19 cellular contexts compared by ENCODE assay signal in genomic region chr2:231118122-231118942, GRCh38. TPM values are rescaled to one million over a fixed set of nuclear protein-coding genes. Genes with fewer than 3 reads are reported as not detected.
DNase-seq lines count a peak whose midpoint lies in the region; ATAC-seq, FAIRE-seq and TF ChIP-seq lines count a peak whose summit lies in the region.
"Had no signal": no experiment of that assay in that cellular context is flagged by ENCODE, and none has a peak within 500 bp of the region (broad histone marks: within the 10 kb centered on the region; RNA-seq: fewer than 3 reads in every experiment).

No MANE protein-coding gene starts in this region.

- no peaks in the 10 kb centered on the region for H3K9me3 Mint-ChIP-seq in nephron progenitor cell
- H3K9me3 Mint-ChIP-seq in stimulated activated naive CD8-positive, alpha-beta T cell treated with anti-CD3 and anti-CD28 coated beads, Interleukin-15, amount 100 ng/mL, for 72 hours, result no peaks in the 10 kb centered on the region
- H3K9me3 Mint-ChIP-seq: activated T-helper 17 cell treated with anti-CD3 and anti-CD28 coated beads, Interleukin-2, amount 50 U/mL, for 72 hours; T-helper 1 cell treated with Interleukin-12 subunit alpha and Interleukin-12 subunit beta and Interleukin-4 antibody, amounts not matched to agents 30 μg/mL and 1 μg/mL, for 36 hours had no signal

- 65 to 67% methylated on average over 5 of the region's 5 CpGs for WGBS in tibial nerve, 2 donors

- H3K4me1 ChIP-seq in endothelial cell of umbilical vein (ENCODE audit: control insufficient read depth, extremely low read depth, insufficient read depth, low read length) (peaks cover 22% of the 10 kb centered on the region), tibial nerve (peaks cover 0 to 11% (median 2%) of the 10 kb centered on the region in 4 donors)

- no peak for TF ChIP-seq CTCF in endothelial cell of umbilical vein (IDR thresholded peaks at IDR 0.05; ENCODE audit: extremely low read depth in 1 of 2, insufficient read depth in 1 of 2, low read depth in 1 of 2, low read length in 2 of 2)
- TF ChIP-seq CTCF in nephron progenitor cell (IDR thresholded peaks at IDR 0.05), result no peak
- TF ChIP-seq CTCF in tibial nerve (IDR thresholded peaks at IDR 0.05), result no peak

- ATAC-seq in stimulated activated naive CD8-positive, alpha-beta T cell treated with anti-CD3 and anti-CD28 coated beads, Interleukin-15, amount 100 ng/mL, for 72 hours, result no peak
- ATAC-seq: activated T-helper 17 cell treated with anti-CD3 and anti-CD28 coated beads, Interleukin-2, amount 50 U/mL, for 72 hours; right cardiac atrium had no signal

- dilution Hi-C loops in endothelial cell of umbilical vein (cut with MboI; ENCODE audit: extremely low pct_ligation_motif_present, low sequenced_read_pairs), result no loop called here

- H4K20me1 ChIP-seq in endothelial cell of umbilical vein (replicated peaks; ENCODE audit: control insufficient read depth, extremely low read depth, insufficient read depth, low read length), result no peaks in the 10 kb centered on the region

- H3K9me3 ChIP-seq in endothelial cell of umbilical vein (replicated peaks; ENCODE audit: control insufficient read depth, insufficient read depth, low read length), result no peaks in the 10 kb centered on the region
- H3K9me3 ChIP-seq in tibial nerve, result no peaks in the 10 kb centered on the region

- H3K27ac Mint-ChIP-seq in nephron progenitor cell, result peak overlapping the region; percentile 85
- no peak overlapping the region for H3K27ac Mint-ChIP-seq in stimulated activated naive CD8-positive, alpha-beta T cell treated with anti-CD3 and anti-CD28 coated beads, Interleukin-15, amount 100 ng/mL, for 72 hours
- H3K27ac Mint-ChIP-seq: activated T-helper 17 cell treated with anti-CD3 and anti-CD28 coated beads, Interleukin-2, amount 50 U/mL, for 72 hours; T-helper 1 cell treated with Interleukin-12 subunit alpha and Interleukin-12 subunit beta and Interleukin-4 antibody, amounts not matched to agents 30 μg/mL and 1 μg/mL, for 36 hours had no signal

- H3K36me3 ChIP-seq in endothelial cell of umbilical vein (ENCODE audit: control insufficient read depth in 2 of 2, extremely low read depth in 1 of 2, insufficient read depth in 2 of 2, low read length in 2 of 2) (peaks cover 3% of the 10 kb centered on the region in 2 experiments), tibial nerve (no peaks in the 10 kb centered on the region)

- H3K27ac ChIP-seq in endothelial cell of umbilical vein (ENCODE audit: insufficient read depth, low read depth, low read length), result no peak overlapping the region
- no peak overlapping the region for H3K27ac ChIP-seq in tibial nerve

- FAIRE-seq in G401.6 (lab: Jason Lieb, UNC) (peak; percentile 99), endothelial cell of umbilical vein (lab: Jason Lieb, UNC) (no peak)

- no peak for TF ChIP-seq EP300 in tibial nerve (IDR thresholded peaks at IDR 0.05)

- H3K4me2 ChIP-seq in endothelial cell of umbilical vein (ENCODE audit: insufficient read depth, low read length), result no peak overlapping the region

- H3K36me3 Mint-ChIP-seq in nephron progenitor cell (ENCODE audit: low read depth), result peaks cover 7% of the 10 kb centered on the region

- TF ChIP-seq POLR2A in endothelial cell of umbilical vein (IDR thresholded peaks at IDR 0.05; ENCODE audit: low read depth, low read length) (no peak), tibial nerve (IDR thresholded peaks at IDR 0.05) (no peak)

- H2AFZ ChIP-seq in endothelial cell of umbilical vein (ENCODE audit: low read depth, low read length), result no peak overlapping the region

- H3K9ac ChIP-seq in endothelial cell of umbilical vein (replicated peaks; ENCODE audit: extremely low read depth, insufficient read depth, low read length), result no peak overlapping the region

- H3K4me3 ChIP-seq in endothelial cell of umbilical vein (replicated peaks in 1 of 3; ENCODE audit: insufficient read depth in 1 of 3, low read depth in 1 of 3, low read length in 3 of 3), result no peak overlapping the region
- no peak overlapping the region for H3K4me3 ChIP-seq in tibial nerve

- H3K9me1 ChIP-seq in endothelial cell of umbilical vein (replicated peaks; ENCODE audit: control insufficient read depth, extremely low read depth, insufficient read depth, low read length), result no peaks in the 10 kb centered on the region

- intact Hi-C loops in endothelial cell of umbilical vein (cut with micrococcal nuclease), result no loop called here

- H3K4me3 Mint-ChIP-seq in nephron progenitor cell, result peak overlapping the region; percentile 41
- H3K4me3 Mint-ChIP-seq in stimulated activated naive CD8-positive, alpha-beta T cell treated with anti-CD3 and anti-CD28 coated beads, Interleukin-15, amount 100 ng/mL, for 72 hours, result no peak overlapping the region
- H3K4me3 Mint-ChIP-seq: activated T-helper 17 cell treated with anti-CD3 and anti-CD28 coated beads, Interleukin-2, amount 50 U/mL, for 72 hours; T-helper 1 cell treated with Interleukin-12 subunit alpha and Interleukin-12 subunit beta and Interleukin-4 antibody, amounts not matched to agents 30 μg/mL and 1 μg/mL, for 36 hours had no signal

- peaks cover 37% of the 10 kb centered on the region for H3K4me1 Mint-ChIP-seq in nephron progenitor cell
- H3K4me1 Mint-ChIP-seq in stimulated activated naive CD8-positive, alpha-beta T cell treated with anti-CD3 and anti-CD28 coated beads, Interleukin-15, amount 100 ng/mL, for 72 hours, result peaks cover 1% of the 10 kb centered on the region

- H3K27me3 ChIP-seq in endothelial cell of umbilical vein (ENCODE audit: control insufficient read depth in 2 of 2, insufficient read depth in 2 of 2, low read length in 2 of 2), result no peaks in the 10 kb centered on the region
- H3K27me3 ChIP-seq in tibial nerve, result no peaks in the 10 kb centered on the region

- DNase-seq in NCI-H510A (lab: John Stamatoyannopoulos, UW) (peak; percentile 31), endothelial cell of umbilical vein (ENCODE audit: low read depth, low spot score) (peak; percentile 65), nephron progenitor cell (no peak), mesenteric fat pad (ENCODE audit: low spot score) (no peak), tibial nerve (ENCODE audit: low spot score in 2 of 2) (no peak)
- no peak for DNase-seq in stimulated activated CD4-positive, alpha-beta T cell treated with anti-CD3 and anti-CD28 coated beads, Interleukin-15, amount 100 ng/mL, for 24 hours
- no peak for DNase-seq in stimulated activated naive CD8-positive, alpha-beta T cell treated with anti-CD3 and anti-CD28 coated beads, Interleukin-15, amount 100 ng/mL, for 72 hours
- DNase-seq: activated CD4-positive, CD25-positive, alpha-beta regulatory T cell; amniotic stem cell; cerebellar nuclear complex; NCI-H1417; right cardiac atrium; SHP77 treated with DMSO at 0.1 percent for 48 hours; stimulated activated CD4-positive, alpha-beta T cell treated with anti-CD3 and anti-CD28 coated beads, Interleukin-2, amount 100 ng/mL, for 24 hours; substantia nigra had no signal

- H3K27me3 Mint-ChIP-seq in nephron progenitor cell (ENCODE audit: low read depth, poor library complexity), result no peaks in the 10 kb centered on the region
- H3K27me3 Mint-ChIP-seq in stimulated activated naive CD8-positive, alpha-beta T cell treated with anti-CD3 and anti-CD28 coated beads, Interleukin-15, amount 100 ng/mL, for 72 hours, result no peaks in the 10 kb centered on the region
- H3K27me3 Mint-ChIP-seq: activated T-helper 17 cell treated with anti-CD3 and anti-CD28 coated beads, Interleukin-2, amount 50 U/mL, for 72 hours had no signal

- H3K79me2 ChIP-seq in endothelial cell of umbilical vein (ENCODE audit: control insufficient read depth, insufficient read depth, low read length), result peaks cover 7% of the 10 kb centered on the region

- POLR2A ChIA-PET in endothelial cell of umbilical vein (lab: Charles Lee), result no interaction called here

- BruUV-seq in endothelial cell of umbilical vein (replicated peaks; lab: Mats Ljungman, UMichigan), result no TSS peak

- CTCF ChIA-PET in endothelial cell of umbilical vein (lab: Charles Lee), result interaction anchor here (0.7 to 1.0 kb wide), 3 partner anchors 11 to 294 kb away, joined by 3 to 4 read pairs (median 3); no protein-coding TSS in a partner anchor

TF ChIP-seq in endothelial cell of umbilical vein, 7 proteins besides CTCF, POLR2A, EP300 and RAD21:
- TF ChIP-seq JUN (IDR thresholded peaks at IDR 0.05; ENCODE audit: borderline replicate concordance, insufficient read depth, insufficient read length, low read depth) (no peak), FOS (IDR thresholded peaks at IDR 0.05; ENCODE audit: borderline replicate concordance, insufficient read depth, low read length) (no peak), MAX (IDR thresholded peaks at IDR 0.05; ENCODE audit: insufficient read depth, insufficient read length) (no peak)

RNA-seq across cellular contexts. Expression of gene HTR2B, which starts 6.5 kb away (rescaled TPM):
- total RNA-seq in endothelial cell of umbilical vein, result 0.55 and 0.93 TPM in 2 replicates
- polyA plus RNA-seq in endothelial cell of umbilical vein, result 0.84 and 0.88 TPM in 2 replicates
- 0.50 and 0.86 TPM in 2 replicates for polyA plus RNA-seq in endothelial cell of umbilical vein (2011; cell fraction: cytosol; rRNA removed)
- polyA plus RNA-seq in endothelial cell of umbilical vein (2011; cell fraction: nucleus; rRNA removed), result 0.11 and 0.50 TPM in 2 replicates
- polyA plus RNA-seq in endothelial cell of umbilical vein (2012), result 0.44 and 0.76 TPM in 2 replicates
- 2.2 and 2.3 TPM in 2 replicates for polyA minus RNA-seq in endothelial cell of umbilical vein
- polyA minus RNA-seq in endothelial cell of umbilical vein (2011; cell fraction: cytosol; rRNA and poly(A)+ RNA removed), result not detected
- 0.24 and 0.43 TPM in 2 replicates for polyA minus RNA-seq in endothelial cell of umbilical vein (2011; cell fraction: nucleus; rRNA and poly(A)+ RNA removed)
- 2.2 TPM for total RNA-seq in mesenteric fat pad
- total RNA-seq in tibial nerve, result under 1 TPM in 3 of 4 donors, not detected in 1; 0.20 to 0.60 (median 0.42) TPM
- total RNA-seq: activated CD8-positive, alpha-beta memory T cell treated with anti-CD3 and anti-CD28 coated beads for 36 hours; activated T-helper 17 cell treated with anti-CD3 and anti-CD28 coated beads, Interleukin-2, amount 50 U/mL, for 72 hours had no signal

Comparison
In these comparisons a context has a peak if more than half of its experiments do, and no peak if none do; other contexts are left out.
1. DNase-seq: peak in NCI-H510A (single experiment) and endothelial cell of umbilical vein (single experiment); none in nephron progenitor cell (single experiment), stimulated activated CD4-positive, alpha-beta T cell treated with anti-CD3 and anti-CD28 coated beads, Interleukin-15, amount 100 ng/mL, for 24 hours (single experiment), mesenteric fat pad (single experiment), tibial nerve (0 of 2) and stimulated activated naive CD8-positive, alpha-beta T cell treated with anti-CD3 and anti-CD28 coated beads, Interleukin-15, amount 100 ng/mL, for 72 hours (0 of 2).